Comparison of ENCODE assay signal across 25 cellular contexts in genomic region chr9:114442022-114442421, GRCh38.
"Had no signal": no experiment of that assay in that cellular context is flagged by ENCODE, and none has a peak within 500 bp of the region (broad histone marks: within the 10 kb centered on the region; RNA-seq: fewer than 3 reads in every experiment).

No MANE protein-coding gene starts in this region.

- DNase-seq: activated CD4-positive, alpha-beta memory T cell treated with anti-CD3 and anti-CD28 coated beads, Interleukin-2, amount 10 ng/mL, durations not matched to agents 7 days and 5 days; activated CD4-positive, alpha-beta T cell treated with anti-CD3 and anti-CD28 coated beads for 36 hours; activated CD4-positive, alpha-beta T cell treated with anti-CD3 and anti-CD28 coated beads, Interleukin-2, amount 50 U/mL, for 1 hour; activated gamma-delta T cell treated with Interleukin-2 at 50 U/mL for 16 hours; activated naive CD4-positive, alpha-beta T cell treated with anti-CD3 and anti-CD28 coated beads, Interleukin-2, amount 10 ng/mL, durations not matched to agents 7 days and 5 days; activated naive CD8-positive, alpha-beta T cell treated with anti-CD3 and anti-CD28 coated beads for 36 hours; activated T-cell treated with anti-CD3 and anti-CD28 coated beads for 4 hours; activated T-cell treated with anti-CD3 and anti-CD28 coated beads, Interleukin-2, amount 50 U/mL, for 72 hours; aorta; KBM-7; NCI-H1048; NCI-H146; NCI-H187 treated with DMSO at 0.1 percent for 48 hours; NCI-H2107; NCI-H345; NCI-H510A; NCI-H526 treated with DMSO at 0.1 percent for 48 hours; NK-92 treated with Interleukin-12 subunit alpha and Interleukin-12 subunit beta, amount 100 ng/mL, for 24 hours; OCI-M1; RPMI8226; T-cell; T-helper 2 cell; WERI-Rb-1 had no signal

- H3K27ac ChIP-seq: breast epithelium, SK-N-MC, WERI-Rb-1 had no signal

- H3K27me3 ChIP-seq: breast epithelium had no signal
